In the genomic region with DNA sequence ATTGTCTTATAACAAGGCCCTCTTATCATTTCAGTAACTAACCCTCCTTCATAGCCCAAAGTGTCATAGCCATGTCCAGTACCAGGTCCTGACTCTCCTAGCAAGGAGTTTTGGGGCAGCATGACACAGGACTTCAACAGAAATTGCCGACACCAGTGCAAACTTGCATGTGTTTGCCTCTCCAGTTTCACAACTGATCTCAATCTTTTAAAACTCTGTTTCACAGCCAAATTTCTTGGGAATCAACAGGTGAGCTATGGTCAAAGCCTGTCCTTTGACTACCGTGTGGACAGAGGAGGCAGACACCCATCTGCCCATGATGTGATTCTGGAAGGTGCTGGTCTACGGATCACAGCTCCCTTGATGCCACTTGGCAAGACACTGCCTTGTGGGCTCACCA, we compare ENCODE assay signal across 1 cellular context.
TF ChIP-seq lines count a peak whose summit lies in the region.

No MANE protein-coding gene starts in this region.

TF ChIP-seq in HepG2, 621 proteins besides CTCF, POLR2A, EP300 and RAD21 (continued from another document):
- TF ChIP-seq ZNF737 (CRISPR knock-in tag; IDR thresholded peaks at IDR 0.05; ENCODE audit: borderline replicate concordance) (no peak), KDM1A (CRISPR knock-in tag; IDR thresholded peaks at IDR 0.05) (no peak), HOXD1 (CRISPR knock-in tag; IDR thresholded peaks at IDR 0.05) (no peak), ZNF749 (CRISPR knock-in tag; IDR thresholded peaks at IDR 0.05; ENCODE audit: borderline replicate concordance) (no peak), HCFC1 (IDR thresholded peaks at IDR 0.05; ENCODE audit: low read depth, low read length) (no peak), ZNF274 (CRISPR knock-in tag; IDR thresholded peaks at IDR 0.05) (no peak), CEBPB (IDR thresholded peaks at IDR 0.05; ENCODE audit: borderline replicate concordance, low read depth, low read length) (no peak), ZNF354B (CRISPR knock-in tag; IDR thresholded peaks at IDR 0.05) (no peak), RBM22 (optimal IDR thresholded peaks at IDR 0.05; ENCODE audit: low read length) (no peak), ZNF253 (CRISPR knock-in tag; IDR thresholded peaks at IDR 0.05; ENCODE audit: borderline replicate concordance) (no peak), JUN (CRISPR knock-in tag; IDR thresholded peaks at IDR 0.05) (no peak), ZNF3 (CRISPR knock-in tag; IDR thresholded peaks at IDR 0.05) (no peak)
- TF ChIP-seq, protein P1, sequence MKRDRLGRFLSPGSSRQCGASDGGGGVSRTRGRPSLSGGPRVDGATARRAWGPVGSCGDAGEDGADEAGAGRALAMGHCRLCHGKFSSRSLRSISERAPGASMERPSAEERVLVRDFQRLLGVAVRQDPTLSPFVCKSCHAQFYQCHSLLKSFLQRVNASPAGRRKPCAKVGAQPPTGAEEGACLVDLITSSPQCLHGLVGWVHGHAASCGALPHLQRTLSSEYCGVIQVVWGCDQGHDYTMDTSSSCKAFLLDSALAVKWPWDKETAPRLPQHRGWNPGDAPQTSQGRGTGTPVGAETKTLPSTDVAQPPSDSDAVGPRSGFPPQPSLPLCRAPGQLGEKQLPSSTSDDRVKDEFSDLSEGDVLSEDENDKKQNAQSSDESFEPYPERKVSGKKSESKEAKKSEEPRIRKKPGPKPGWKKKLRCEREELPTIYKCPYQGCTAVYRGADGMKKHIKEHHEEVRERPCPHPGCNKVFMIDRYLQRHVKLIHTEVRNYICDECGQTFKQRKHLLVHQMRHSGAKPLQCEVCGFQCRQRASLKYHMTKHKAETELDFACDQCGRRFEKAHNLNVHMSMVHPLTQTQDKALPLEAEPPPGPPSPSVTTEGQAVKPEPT (CRISPR knock-in tag; IDR thresholded peaks at IDR 0.05; ENCODE audit: low read depth) = no peak
- TF ChIP-seq, protein P2, sequence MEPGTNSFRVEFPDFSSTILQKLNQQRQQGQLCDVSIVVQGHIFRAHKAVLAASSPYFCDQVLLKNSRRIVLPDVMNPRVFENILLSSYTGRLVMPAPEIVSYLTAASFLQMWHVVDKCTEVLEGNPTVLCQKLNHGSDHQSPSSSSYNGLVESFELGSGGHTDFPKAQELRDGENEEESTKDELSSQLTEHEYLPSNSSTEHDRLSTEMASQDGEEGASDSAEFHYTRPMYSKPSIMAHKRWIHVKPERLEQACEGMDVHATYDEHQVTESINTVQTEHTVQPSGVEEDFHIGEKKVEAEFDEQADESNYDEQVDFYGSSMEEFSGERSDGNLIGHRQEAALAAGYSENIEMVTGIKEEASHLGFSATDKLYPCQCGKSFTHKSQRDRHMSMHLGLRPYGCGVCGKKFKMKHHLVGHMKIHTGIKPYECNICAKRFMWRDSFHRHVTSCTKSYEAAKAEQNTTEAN (CRISPR knock-in tag; conservative IDR thresholded peaks at IDR 0.05) = no peak
